In genomic region chr3:83034806-83035703, GRCh38 we compare ENCODE assay signal across 16 cellular contexts.
"Had no signal": no experiment of that assay in that cellular context is flagged by ENCODE, and none has a peak within 500 bp of the region (broad histone marks: within the 10 kb centered on the region; RNA-seq: fewer than 3 reads in every experiment).

No MANE protein-coding gene starts in this region.

- H3K9me3 ChIP-seq: colonic mucosa, esophagus squamous epithelium, psoas muscle, vagina had no signal

- H3K27ac Mint-ChIP-seq: activated CD4-positive, alpha-beta memory T cell treated with anti-CD3 and anti-CD28 coated beads, Interleukin-2, amount 10 ng/mL, durations not matched to agents 7 days and 5 days; natural killer cell treated with Interleukin-12 subunit alpha and Interleukin-12 subunit beta and Interleukin-15 and Interleukin-18, amount 100 ng/mL, for 72 hours had no signal

- ATAC-seq: natural killer cell treated with Interleukin-12 subunit alpha and Interleukin-12 subunit beta and Interleukin-15 and Interleukin-18, amount 100 ng/mL, for 72 hours; psoas muscle had no signal

- DNase-seq: activated CD4-positive, alpha-beta memory T cell treated with anti-CD3 and anti-CD28 coated beads, Interleukin-2, amount 10 ng/mL, durations not matched to agents 7 days and 5 days; activated naive CD4-positive, alpha-beta T cell treated with Interleukin-2 at 50 U/mL for 16 hours; colonic mucosa; esophagus squamous epithelium; foreskin fibroblast; occipital lobe; stimulated activated CD4-positive, alpha-beta T cell treated with anti-CD3 and anti-CD28 coated beads, Interleukin-15, amount 100 ng/mL, for 24 hours; stimulated activated CD4-positive, alpha-beta T cell treated with anti-CD3 and anti-CD28 coated beads, Interleukin-4, amount 100 ng/mL, for 24 hours; T-helper 9 cell had no signal

- H3K27me3 ChIP-seq: cardiac muscle cell, colonic mucosa, esophagus squamous epithelium, heart left ventricle, vagina had no signal

- H3K4me1 Mint-ChIP-seq: activated CD4-positive, alpha-beta memory T cell treated with anti-CD3 and anti-CD28 coated beads, Interleukin-2, amount 10 ng/mL, durations not matched to agents 7 days and 5 days had no signal

- H3K9me3 Mint-ChIP-seq: activated CD4-positive, alpha-beta memory T cell treated with anti-CD3 and anti-CD28 coated beads, Interleukin-2, amount 10 ng/mL, durations not matched to agents 7 days and 5 days had no signal

- FAIRE-seq: keratinocyte had no signal

- H3K36me3 ChIP-seq: cardiac muscle cell, colonic mucosa, esophagus squamous epithelium, heart left ventricle, vagina had no signal

- H3K4me3 Mint-ChIP-seq: activated CD4-positive, alpha-beta memory T cell treated with anti-CD3 and anti-CD28 coated beads, Interleukin-2, amount 10 ng/mL, durations not matched to agents 7 days and 5 days; natural killer cell treated with Interleukin-12 subunit alpha and Interleukin-12 subunit beta and Interleukin-15 and Interleukin-18, amount 100 ng/mL, for 72 hours had no signal

- H3K4me3 ChIP-seq: cardiac muscle cell, colonic mucosa, esophagus squamous epithelium, heart left ventricle, psoas muscle, vagina had no signal

- H3K27ac ChIP-seq: cardiac muscle cell, colonic mucosa, esophagus squamous epithelium, heart left ventricle, psoas muscle, vagina, VCaP had no signal

- H3K27me3 Mint-ChIP-seq: activated CD4-positive, alpha-beta memory T cell treated with anti-CD3 and anti-CD28 coated beads, Interleukin-2, amount 10 ng/mL, durations not matched to agents 7 days and 5 days; natural killer cell treated with Interleukin-12 subunit alpha and Interleukin-12 subunit beta and Interleukin-15 and Interleukin-18, amount 100 ng/mL, for 72 hours had no signal

- H3K4me1 ChIP-seq: colonic mucosa, esophagus squamous epithelium, heart left ventricle, psoas muscle, vagina had no signal
